Comparison of ENCODE assay signal across 8 cellular contexts in genomic region chr20:3420211-3420707, GRCh38. TPM values are rescaled to one million over a fixed set of nuclear protein-coding genes. Genes with fewer than 3 reads are reported as not detected.
A peak's percentile ranks its signal among the peaks of the same experiment; 100 is the strongest.
DNase-seq lines count a peak whose midpoint lies in the region; ATAC-seq and TF ChIP-seq lines count a peak whose summit lies in the region.

No MANE protein-coding gene starts in this region.

- no peak overlapping the region for H3K4me3 ChIP-seq in lung
- H3K4me3 ChIP-seq in esophagus muscularis mucosa, result no peak overlapping the region

- H3K9me3 Mint-ChIP-seq in activated naive CD4-positive, alpha-beta T cell treated with anti-CD3 and anti-CD28 coated beads, Interleukin-2, amount 50 U/mL, for 72 hours, result no peaks in the 10 kb centered on the region

- no peak for TF ChIP-seq EP300 in esophagus muscularis mucosa (IDR thresholded peaks at IDR 0.05)

- H3K4me1 ChIP-seq in lung (ENCODE audit: control insufficient read depth in 2 of 2, insufficient read depth in 2 of 2, low read length in 2 of 2) (peaks cover 0 to 2% of the 10 kb centered on the region in 2 donors), esophagus muscularis mucosa (no peaks in the 10 kb centered on the region)

- H3K27me3 ChIP-seq in lung (ENCODE audit: control insufficient read depth, insufficient read depth), result peaks cover 3% of the 10 kb centered on the region
- peaks cover 0 to 4% (median 0%) of the 10 kb centered on the region in 4 donors for H3K27me3 ChIP-seq in esophagus muscularis mucosa

- peak; percentile 53 for DNase-seq in activated naive CD4-positive, alpha-beta T cell treated with Interleukin-2 at 50 U/mL for 16 hours
- no peak for DNase-seq in activated naive CD4-positive, alpha-beta T cell treated with anti-CD3 and anti-CD28 coated beads, Interleukin-2, amount 50 U/mL, for 16 hours
- DNase-seq in NCI-H2171 treated with DMSO at 0.1 percent for 48 hours (lab: John Stamatoyannopoulos, UW) (peak; percentile 60), lung (ENCODE audit: low spot score) (peak; percentile 35), mesenteric fat pad (ENCODE audit: low spot score) (no peak), esophagus muscularis mucosa (ENCODE audit: extremely low spot score) (no peak)
- DNase-seq in activated naive CD4-positive, alpha-beta T cell treated with anti-CD3 and anti-CD28 coated beads, Interleukin-2, amount 50 U/mL, for 72 hours (ENCODE audit: low spot score in 2 of 2), result peak; percentile 62 to 64

- H3K36me3 ChIP-seq in lung (ENCODE audit: control insufficient read depth in 2 of 2, insufficient read depth in 2 of 2, low read length in 2 of 2) (no peaks in the 10 kb centered on the region), esophagus muscularis mucosa (no peaks in the 10 kb centered on the region)

- peaks cover 0 to 3% of the 10 kb centered on the region in 2 donors for H3K9me3 ChIP-seq in lung (ENCODE audit: control insufficient read depth in 2 of 2, insufficient read depth in 1 of 2, low read length in 1 of 2)
- no peaks in the 10 kb centered on the region for H3K9me3 ChIP-seq in esophagus muscularis mucosa

- H3K27ac ChIP-seq in lung (ENCODE audit: low read depth in 1 of 2, low read length in 1 of 2) (peak overlapping the region in 1 of 2 donors; percentile 13), esophagus muscularis mucosa (replicated peaks in 1 of 4) (no peak overlapping the region)

- peaks cover 0 to 7% of the 10 kb centered on the region in 2 donors for H3K36me3 Mint-ChIP-seq in activated naive CD4-positive, alpha-beta T cell treated with anti-CD3 and anti-CD28 coated beads, Interleukin-2, amount 50 U/mL, for 72 hours

- TF ChIP-seq CTCF in lung (IDR thresholded peaks at IDR 0.05; ENCODE audit: control extremely low read depth, extremely low read depth) (no peak), esophagus muscularis mucosa (IDR thresholded peaks at IDR 0.05) (no peak)

- ATAC-seq in HG02884 (IDR thresholded peaks at IDR 0.05; ENCODE audit: unreplicated experiment) (peak; percentile 87), lung (ENCODE audit: insufficient read depth, low FRiP score) (peak; percentile 53)
- peak; percentile 100 for ATAC-seq in activated naive CD4-positive, alpha-beta T cell treated with anti-CD3 and anti-CD28 coated beads, Interleukin-2, amount 50 U/mL, for 72 hours

- TF ChIP-seq POLR2A in esophagus muscularis mucosa (IDR thresholded peaks at IDR 0.05; ENCODE audit: low read depth), result no peak

- intact Hi-C loops in esophagus muscularis mucosa (cut with DNase I), result no loop called here

- 15 to 34% methylated on average over 3 of the region's 3 CpGs for WGBS in lung, 2 donors
- WGBS in esophagus muscularis mucosa, result 42% methylated on average over 3 of the region's 3 CpGs

- H3K27ac Mint-ChIP-seq in activated naive CD4-positive, alpha-beta T cell treated with anti-CD3 and anti-CD28 coated beads, Interleukin-2, amount 50 U/mL, for 72 hours, result peak overlapping the region; percentile 63 to 69

RNA-seq across cellular contexts. Expression of gene DNAAF9, which starts 12.8 kb away (rescaled TPM):
- total RNA-seq in activated naive CD4-positive, alpha-beta T cell treated with anti-CD3 and anti-CD28 coated beads, Interleukin-2, amount 50 U/mL, for 72 hours, result 1 to 10 TPM in 1 of 2 donors, under 1 TPM in 1; 0.66 to 2.4 TPM
- total RNA-seq in lung, result 10 to 100 TPM; 17.1 to 26.1 TPM
- 1 to 10 TPM; 5.9 to 6.1 TPM for polyA plus RNA-seq in lung
- 26.1 TPM for total RNA-seq in mesenteric fat pad
- 10 to 100 TPM; 29.5 to 51.9 (median 41.4) TPM for total RNA-seq in esophagus muscularis mucosa

RNA-seq across cellular contexts. Expression of gene ATRN, which starts 50.6 kb away (rescaled TPM):
- 10 to 100 TPM in 1 of 2 donors, 1 to 10 TPM in 1; 7.4 to 10.6 TPM for total RNA-seq in activated naive CD4-positive, alpha-beta T cell treated with anti-CD3 and anti-CD28 coated beads, Interleukin-2, amount 50 U/mL, for 72 hours
- total RNA-seq in lung, result 10 to 100 TPM; 29.0 to 38.5 TPM
- 10 to 100 TPM in 1 of 2 donors, 1 to 10 TPM in 1; 4.2 to 13.4 TPM for polyA plus RNA-seq in lung
- total RNA-seq in mesenteric fat pad, result 32.5 TPM
- 10 to 100 TPM; 14.1 to 19.1 (median 18.0) TPM for total RNA-seq in esophagus muscularis mucosa

Comparison
In these comparisons a context has a peak if more than half of its experiments do, and no peak if none do; other contexts are left out.
1. DNase-seq: peak in activated naive CD4-positive, alpha-beta T cell treated with Interleukin-2 at 50 U/mL for 16 hours (single experiment), NCI-H2171 treated with DMSO at 0.1 percent for 48 hours (single experiment), activated naive CD4-positive, alpha-beta T cell treated with anti-CD3 and anti-CD28 coated beads, Interleukin-2, amount 50 U/mL, for 72 hours (2 of 2) and lung (single experiment); none in activated naive CD4-positive, alpha-beta T cell treated with anti-CD3 and anti-CD28 coated beads, Interleukin-2, amount 50 U/mL, for 16 hours (single experiment), mesenteric fat pad (single experiment) and esophagus muscularis mucosa (single experiment).
2. Peak in every context shown above with its lines, with median percentiles within 50 percentile points of each other: ATAC-seq.